Comparison of ENCODE assay signal across 24 cellular contexts in the genomic region with DNA sequence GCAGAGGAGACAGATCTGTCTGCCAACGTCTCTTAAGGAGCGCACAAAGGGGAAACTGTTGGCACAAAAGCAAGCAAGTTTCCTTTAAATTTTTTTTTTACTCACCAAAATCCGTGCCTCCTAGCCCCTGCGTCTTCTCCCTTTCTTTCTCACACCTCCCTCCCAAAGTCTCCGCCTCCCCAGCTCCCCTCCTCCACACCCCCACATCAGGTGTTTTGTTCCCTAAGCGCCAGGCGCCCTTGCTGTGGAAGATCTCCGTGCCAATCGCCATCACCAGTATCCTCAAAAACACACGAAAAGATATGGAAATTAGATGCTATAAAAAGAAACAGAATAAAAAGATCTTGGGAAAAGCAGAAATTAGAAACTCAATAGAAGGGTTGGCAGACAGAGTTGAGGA.
"Had no signal": no experiment of that assay in that cellular context is flagged by ENCODE, and none has a peak within 500 bp of the region (broad histone marks: within the 10 kb centered on the region; RNA-seq: fewer than 3 reads in every experiment).

No MANE protein-coding gene starts in this region.

- H3K36me3 ChIP-seq: colonic mucosa, esophagus squamous epithelium, gastrocnemius medialis, heart left ventricle, left lung, lower lobe of right lung had no signal

- H3K27ac Mint-ChIP-seq: dendritic cell treated with granulocyte-macrophage colony-stimulating factor and Interleukin-4, amounts not matched to agents 40 ng/mL and 50 ng/mL, for 4 days; effector memory CD8-positive, alpha-beta T cell; endodermal cell; mesothelial cell of epicardium had no signal

- H3K4me1 ChIP-seq: colonic mucosa, esophagus squamous epithelium, gastrocnemius medialis, heart left ventricle, left lung, lower lobe of right lung had no signal

- H3K4me3 Mint-ChIP-seq: dendritic cell treated with granulocyte-macrophage colony-stimulating factor and Interleukin-4, amounts not matched to agents 40 ng/mL and 50 ng/mL, for 4 days; effector memory CD8-positive, alpha-beta T cell; endodermal cell; mesothelial cell of epicardium; naive B cell had no signal

- H3K4me2 ChIP-seq: hepatocyte had no signal

- H3K27ac ChIP-seq: colonic mucosa, epithelial cell of prostate, esophagus squamous epithelium, gastrocnemius medialis, heart left ventricle, hepatocyte, left lung, lower lobe of right lung had no signal

- H3K9me3 Mint-ChIP-seq: dendritic cell treated with granulocyte-macrophage colony-stimulating factor and Interleukin-4, amounts not matched to agents 40 ng/mL and 50 ng/mL, for 4 days; effector memory CD8-positive, alpha-beta T cell; endodermal cell; mesothelial cell of epicardium had no signal

- H3K79me2 ChIP-seq: hepatocyte had no signal

- H3K4me1 Mint-ChIP-seq: naive B cell had no signal

- ATAC-seq: effector memory CD8-positive, alpha-beta T cell; esophagus mucosa; gastrocnemius medialis; heart left ventricle; left cardiac atrium; left lung; left ventricle myocardium superior; lower lobe of right lung; mucosa of descending colon had no signal

- H3K4me3 ChIP-seq: colonic mucosa, esophagus squamous epithelium, gastrocnemius medialis, heart left ventricle, hepatocyte, left lung, lower lobe of right lung, mucosa of descending colon had no signal

- H3K27me3 ChIP-seq: colonic mucosa, gastrocnemius medialis, hepatocyte had no signal

- DNase-seq: colonic mucosa; cortex of kidney; effector CD8-positive, alpha-beta T cell; effector memory CD8-positive, alpha-beta T cell; endodermal cell; erythroblast; esophagus squamous epithelium; foreskin fibroblast; foreskin melanocyte; gastrocnemius medialis; glutamatergic neuron; heart left ventricle; left cardiac atrium; left lung; left ventricle myocardium superior; lower lobe of right lung; mesenchymal stem cell; mucosa of descending colon; naive B cell had no signal

- H2AFZ ChIP-seq: hepatocyte had no signal

- H3K36me3 Mint-ChIP-seq: mesothelial cell of epicardium, naive B cell had no signal
